ENCODE assay signal across 23 cellular contexts in genomic region chr7:73967832-73968295, GRCh38.
"Had no signal": no experiment of that assay in that cellular context is flagged by ENCODE, and none has a peak within 500 bp of the region (broad histone marks: within the 10 kb centered on the region; RNA-seq: fewer than 3 reads in every experiment).

No MANE protein-coding gene starts in this region.

- H3K4me3 ChIP-seq: body of pancreas, heart right ventricle, lower lobe of right lung, ovary, psoas muscle, right atrium auricular region, skin epidermis, testis had no signal

- H3K4me1 Mint-ChIP-seq: neural crest cell had no signal

- DNase-seq: activated gamma-delta T cell; activated naive CD4-positive, alpha-beta T cell treated with anti-CD3 and anti-CD28 coated beads, Interleukin-2, amount 50 U/mL, for 16 hours; activated naive CD8-positive, alpha-beta T cell treated with anti-CD3 and anti-CD28 coated beads, Interleukin-2, amount 50 U/mL, for 24 hours; effector CD4-positive, alpha-beta T cell; heart right ventricle; lower lobe of right lung; naive thymus-derived CD4-positive, alpha-beta T cell; ovary; stimulated activated CD4-positive, alpha-beta T cell treated with anti-CD3 and anti-CD28 coated beads, Interleukin-15, amount 100 ng/mL, for 24 hours; stimulated activated naive B cell treated with anti-CD40 and anti-IgM and Interleukin-4, amounts not matched to agents 10 μg/mL and 1 μg/mL and 100 μg/mL, for 72 hours; T1000; testis had no signal

- H3K27me3 ChIP-seq: body of pancreas, ovary, right atrium auricular region, testis had no signal

- H3K4me3 Mint-ChIP-seq: activated naive CD8-positive, alpha-beta T cell treated with anti-CD3 and anti-CD28 coated beads, Interleukin-2, amount 50 U/mL, for 24 hours; activated T-helper 1 cell treated with anti-CD3 and anti-CD28 coated beads, Interleukin-12 subunit alpha, Interleukin-12 subunit beta, Interleukin-2, Interleukin-4 antibody, amounts not matched to agents 30 ng/mL and 10 ng/mL and 1 ng/mL, durations not matched to agents 14 hours and 24 hours and 36 hours; naive thymus-derived CD4-positive, alpha-beta T cell; neural crest cell; stimulated activated naive B cell treated with anti-CD40 and anti-IgM and Interleukin-4, amounts not matched to agents 10 μg/mL and 1 μg/mL and 100 μg/mL, for 72 hours; T-helper 1 cell treated with Interleukin-12 subunit alpha and Interleukin-12 subunit beta and Interleukin-4 antibody, amounts not matched to agents 30 μg/mL and 1 μg/mL, for 36 hours; type B pancreatic cell; WTC11 had no signal

- ATAC-seq: activated naive CD8-positive, alpha-beta T cell treated with anti-CD3 and anti-CD28 coated beads, Interleukin-2, amount 50 U/mL, for 24 hours; body of pancreas; heart right ventricle; naive thymus-derived CD4-positive, alpha-beta T cell; psoas muscle; stimulated activated naive B cell treated with anti-CD40 and anti-IgM and Interleukin-4, amounts not matched to agents 10 μg/mL and 1 μg/mL and 100 μg/mL, for 72 hours; WTC11 had no signal

- H3K36me3 Mint-ChIP-seq: type B pancreatic cell had no signal

- H3K9me3 ChIP-seq: body of pancreas, ovary, testis had no signal

- H3K27ac Mint-ChIP-seq: activated naive CD8-positive, alpha-beta T cell treated with anti-CD3 and anti-CD28 coated beads, Interleukin-2, amount 50 U/mL, for 24 hours; activated T-helper 1 cell treated with anti-CD3 and anti-CD28 coated beads, Interleukin-12 subunit alpha, Interleukin-12 subunit beta, Interleukin-2, Interleukin-4 antibody, amounts not matched to agents 30 ng/mL and 10 ng/mL and 1 ng/mL, durations not matched to agents 14 hours and 24 hours and 36 hours; naive thymus-derived CD4-positive, alpha-beta T cell; T-helper 1 cell treated with Interleukin-12 subunit alpha and Interleukin-12 subunit beta and Interleukin-4 antibody, amounts not matched to agents 30 μg/mL and 1 μg/mL, for 36 hours; type B pancreatic cell had no signal

- H3K36me3 ChIP-seq: heart right ventricle, lower lobe of right lung, ovary, right atrium auricular region had no signal

- H3K27ac ChIP-seq: body of pancreas, heart right ventricle, lower lobe of right lung, ovary, psoas muscle, right atrium auricular region, skin epidermis, testis had no signal

- H3K27me3 Mint-ChIP-seq: activated naive CD8-positive, alpha-beta T cell treated with anti-CD3 and anti-CD28 coated beads, Interleukin-2, amount 50 U/mL, for 24 hours had no signal

- H3K4me1 ChIP-seq: body of pancreas, heart right ventricle, lower lobe of right lung, psoas muscle, right atrium auricular region, testis had no signal

- FAIRE-seq: endometrium, keratinocyte had no signal
